In the genomic region with DNA sequence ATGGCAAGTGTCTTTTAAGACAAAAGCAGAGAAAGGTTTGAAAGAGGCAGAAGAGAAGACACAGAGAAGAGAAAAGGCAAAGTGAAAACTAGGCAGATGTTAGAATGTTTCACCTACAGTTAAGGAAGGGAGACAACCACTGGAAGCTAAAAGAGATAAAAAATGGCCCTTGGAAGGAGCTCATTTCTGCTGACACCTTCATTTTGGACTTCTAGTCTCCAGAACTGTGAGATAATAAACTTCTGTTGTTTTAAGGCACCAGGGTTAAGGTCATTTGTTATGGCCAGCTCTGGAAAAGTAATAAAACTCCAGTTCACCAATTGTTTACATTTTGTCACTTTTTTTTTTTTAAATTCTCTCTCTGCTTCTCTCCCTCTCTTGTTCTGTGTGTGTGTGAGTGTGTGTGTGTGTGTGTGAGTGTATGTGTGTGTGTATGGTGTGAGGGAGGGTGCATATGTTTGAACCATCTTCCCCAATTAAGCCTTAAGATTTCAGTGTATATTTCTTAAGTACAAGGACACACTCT, we compare ENCODE assay signal across 1 cellular context.
TF ChIP-seq lines count a peak whose summit lies in the region.

No MANE protein-coding gene starts in this region.

TF ChIP-seq in HEK293, 187 proteins besides CTCF, POLR2A, EP300 and RAD21 (continued from another document):
- TF ChIP-seq, protein P1, sequence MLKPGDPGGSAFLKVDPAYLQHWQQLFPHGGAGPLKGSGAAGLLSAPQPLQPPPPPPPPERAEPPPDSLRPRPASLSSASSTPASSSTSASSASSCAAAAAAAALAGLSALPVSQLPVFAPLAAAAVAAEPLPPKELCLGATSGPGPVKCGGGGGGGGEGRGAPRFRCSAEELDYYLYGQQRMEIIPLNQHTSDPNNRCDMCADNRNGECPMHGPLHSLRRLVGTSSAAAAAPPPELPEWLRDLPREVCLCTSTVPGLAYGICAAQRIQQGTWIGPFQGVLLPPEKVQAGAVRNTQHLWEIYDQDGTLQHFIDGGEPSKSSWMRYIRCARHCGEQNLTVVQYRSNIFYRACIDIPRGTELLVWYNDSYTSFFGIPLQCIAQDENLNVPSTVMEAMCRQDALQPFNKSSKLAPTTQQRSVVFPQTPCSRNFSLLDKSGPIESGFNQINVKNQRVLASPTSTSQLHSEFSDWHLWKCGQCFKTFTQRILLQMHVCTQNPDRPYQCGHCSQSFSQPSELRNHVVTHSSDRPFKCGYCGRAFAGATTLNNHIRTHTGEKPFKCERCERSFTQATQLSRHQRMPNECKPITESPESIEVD (tag by site-specific recombination; IDR thresholded peaks at IDR 0.05), result no peak
- TF ChIP-seq ZNF274 (IDR thresholded peaks at IDR 0.05; ENCODE audit: low read length), result no peak
- TF ChIP-seq ZNF274 (tag by site-specific recombination; IDR thresholded peaks at IDR 0.05; ENCODE audit: borderline replicate concordance), result no peak
- TF ChIP-seq ZBTB17 (tag by site-specific recombination; IDR thresholded peaks at IDR 0.05), result no peak
- no peak for TF ChIP-seq BCL11B (tag by site-specific recombination; IDR thresholded peaks at IDR 0.05; ENCODE audit: low read depth)
- TF ChIP-seq, protein P2, sequence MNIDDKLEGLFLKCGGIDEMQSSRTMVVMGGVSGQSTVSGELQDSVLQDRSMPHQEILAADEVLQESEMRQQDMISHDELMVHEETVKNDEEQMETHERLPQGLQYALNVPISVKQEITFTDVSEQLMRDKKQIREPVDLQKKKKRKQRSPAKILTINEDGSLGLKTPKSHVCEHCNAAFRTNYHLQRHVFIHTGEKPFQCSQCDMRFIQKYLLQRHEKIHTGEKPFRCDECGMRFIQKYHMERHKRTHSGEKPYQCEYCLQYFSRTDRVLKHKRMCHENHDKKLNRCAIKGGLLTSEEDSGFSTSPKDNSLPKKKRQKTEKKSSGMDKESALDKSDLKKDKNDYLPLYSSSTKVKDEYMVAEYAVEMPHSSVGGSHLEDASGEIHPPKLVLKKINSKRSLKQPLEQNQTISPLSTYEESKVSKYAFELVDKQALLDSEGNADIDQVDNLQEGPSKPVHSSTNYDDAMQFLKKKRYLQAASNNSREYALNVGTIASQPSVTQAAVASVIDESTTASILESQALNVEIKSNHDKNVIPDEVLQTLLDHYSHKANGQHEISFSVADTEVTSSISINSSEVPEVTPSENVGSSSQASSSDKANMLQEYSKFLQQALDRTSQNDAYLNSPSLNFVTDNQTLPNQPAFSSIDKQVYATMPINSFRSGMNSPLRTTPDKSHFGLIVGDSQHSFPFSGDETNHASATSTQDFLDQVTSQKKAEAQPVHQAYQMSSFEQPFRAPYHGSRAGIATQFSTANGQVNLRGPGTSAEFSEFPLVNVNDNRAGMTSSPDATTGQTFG (tag by site-specific recombination; IDR thresholded peaks at IDR 0.05; ENCODE audit: borderline replicate concordance), result no peak
- TF ChIP-seq WT1 (tag by site-specific recombination; IDR thresholded peaks at IDR 0.05), result no peak
- no peak for TF ChIP-seq YY1 (tag by site-specific recombination; IDR thresholded peaks at IDR 0.05)
- no peak for TF ChIP-seq ZNF311 (tag by site-specific recombination; IDR thresholded peaks at IDR 0.05; ENCODE audit: borderline replicate concordance)
- TF ChIP-seq SETDB1 (IDR thresholded peaks at IDR 0.05; ENCODE audit: insufficient read length, low read length), result peak; percentile 66
- TF ChIP-seq, protein P3, sequence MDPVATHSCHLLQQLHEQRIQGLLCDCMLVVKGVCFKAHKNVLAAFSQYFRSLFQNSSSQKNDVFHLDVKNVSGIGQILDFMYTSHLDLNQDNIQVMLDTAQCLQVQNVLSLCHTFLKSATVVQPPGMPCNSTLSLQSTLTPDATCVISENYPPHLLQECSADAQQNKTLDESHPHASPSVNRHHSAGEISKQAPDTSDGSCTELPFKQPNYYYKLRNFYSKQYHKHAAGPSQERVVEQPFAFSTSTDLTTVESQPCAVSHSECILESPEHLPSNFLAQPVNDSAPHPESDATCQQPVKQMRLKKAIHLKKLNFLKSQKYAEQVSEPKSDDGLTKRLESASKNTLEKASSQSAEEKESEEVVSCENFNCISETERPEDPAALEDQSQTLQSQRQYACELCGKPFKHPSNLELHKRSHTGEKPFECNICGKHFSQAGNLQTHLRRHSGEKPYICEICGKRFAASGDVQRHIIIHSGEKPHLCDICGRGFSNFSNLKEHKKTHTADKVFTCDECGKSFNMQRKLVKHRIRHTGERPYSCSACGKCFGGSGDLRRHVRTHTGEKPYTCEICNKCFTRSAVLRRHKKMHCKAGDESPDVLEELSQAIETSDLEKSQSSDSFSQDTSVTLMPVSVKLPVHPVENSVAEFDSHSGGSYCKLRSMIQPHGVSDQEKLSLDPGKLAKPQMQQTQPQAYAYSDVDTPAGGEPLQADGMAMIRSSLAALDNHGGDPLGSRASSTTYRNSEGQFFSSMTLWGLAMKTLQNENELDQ (tag by site-specific recombination; IDR thresholded peaks at IDR 0.05; ENCODE audit: low read depth), result no peak
